Comparison of ENCODE assay signal across 18 cellular contexts in genomic region chr3:123112232-123112631, GRCh38.
"Had no signal": no experiment of that assay in that cellular context is flagged by ENCODE, and none has a peak within 500 bp of the region (broad histone marks: within the 10 kb centered on the region; RNA-seq: fewer than 3 reads in every experiment).

No MANE protein-coding gene starts in this region.

- H3K4me1 ChIP-seq: sigmoid colon, uterus had no signal

- H3K27me3 ChIP-seq: esophagus muscularis mucosa, heart left ventricle, right atrium auricular region, sigmoid colon, upper lobe of left lung, uterus had no signal

- H3K4me3 ChIP-seq: esophagus muscularis mucosa, heart left ventricle, right atrium auricular region, sigmoid colon, skin epidermis, upper lobe of left lung, uterus had no signal

- DNase-seq: effector memory CD8-positive, alpha-beta T cell; heart left ventricle; hippocampal formation; left colon; left ventricle myocardium superior; mesendoderm; naive thymus-derived CD4-positive, alpha-beta T cell; sigmoid colon; stimulated activated CD4-positive, alpha-beta T cell treated with anti-CD3 and anti-CD28 coated beads, Interleukin-12 subunit alpha, Interleukin-12 subunit beta, amount 100 ng/mL, for 4 hours; stimulated activated naive CD4-positive, alpha-beta T cell treated with Interleukin-2 at 50 U/mL for 16 hours; upper lobe of left lung; uterus had no signal

- H3K36me3 ChIP-seq: uterus had no signal

- FAIRE-seq: colon had no signal

- H3K27ac ChIP-seq: epithelial cell of prostate, esophagus muscularis mucosa, heart left ventricle, right atrium auricular region, sigmoid colon, skin epidermis, upper lobe of left lung, uterus had no signal

- H3K27me3 Mint-ChIP-seq: dendritic cell treated with granulocyte-macrophage colony-stimulating factor and Interleukin-4, amounts not matched to agents 40 ng/mL and 50 ng/mL, for 4 days; effector memory CD8-positive, alpha-beta T cell; naive thymus-derived CD4-positive, alpha-beta T cell had no signal

- H3K4me3 Mint-ChIP-seq: dendritic cell treated with granulocyte-macrophage colony-stimulating factor and Interleukin-4, amounts not matched to agents 40 ng/mL and 50 ng/mL, for 4 days; effector memory CD8-positive, alpha-beta T cell; naive thymus-derived CD4-positive, alpha-beta T cell had no signal

- H3K9me3 ChIP-seq: esophagus muscularis mucosa, heart left ventricle, right atrium auricular region, sigmoid colon, upper lobe of left lung, uterus had no signal

- ATAC-seq: effector memory CD8-positive, alpha-beta T cell; heart left ventricle; left colon; left ventricle myocardium superior; naive thymus-derived CD4-positive, alpha-beta T cell had no signal

- H3K27ac Mint-ChIP-seq: dendritic cell treated with granulocyte-macrophage colony-stimulating factor and Interleukin-4, amounts not matched to agents 40 ng/mL and 50 ng/mL, for 4 days; naive thymus-derived CD4-positive, alpha-beta T cell had no signal

- H3K9me3 Mint-ChIP-seq: dendritic cell treated with granulocyte-macrophage colony-stimulating factor and Interleukin-4, amounts not matched to agents 40 ng/mL and 50 ng/mL, for 4 days; effector memory CD8-positive, alpha-beta T cell; naive thymus-derived CD4-positive, alpha-beta T cell had no signal
